27 cellular contexts compared by ENCODE assay signal in genomic region chr11:119450590-119450989, GRCh38. TPM values are rescaled to one million over a fixed set of nuclear protein-coding genes. Genes with fewer than 3 reads are reported as not detected.
"Had no signal": no experiment of that assay in that cellular context is flagged by ENCODE, and none has a peak within 500 bp of the region (broad histone marks: within the 10 kb centered on the region; RNA-seq: fewer than 3 reads in every experiment).

No MANE protein-coding gene starts in this region.

- H3K4me1 Mint-ChIP-seq: activated T-helper 17 cell treated with anti-CD3 and anti-CD28 coated beads, Interleukin-2, amount 50 U/mL, for 72 hours; central memory CD8-positive, alpha-beta T cell; immature natural killer cell; natural killer cell had no signal

- H3K4me2 ChIP-seq: hepatocyte had no signal

- H3K36me3 Mint-ChIP-seq: activated naive CD4-positive, alpha-beta T cell treated with anti-CD3 and anti-CD28 coated beads, Interleukin-2, amount 50 U/mL, for 72 hours; natural killer cell had no signal

- H3K9me3 Mint-ChIP-seq: activated naive CD4-positive, alpha-beta T cell treated with anti-CD3 and anti-CD28 coated beads, Interleukin-2, amount 50 U/mL, for 72 hours; activated T-cell treated with anti-CD3 and anti-CD28 coated beads, Interleukin-2, amount 50 U/mL, for 24 hours; activated T-helper 17 cell treated with anti-CD3 and anti-CD28 coated beads, Interleukin-2, amount 50 U/mL, for 72 hours; central memory CD8-positive, alpha-beta T cell; effector memory CD8-positive, alpha-beta T cell; immature natural killer cell; natural killer cell had no signal

- H3K4me1 ChIP-seq: ascending aorta, breast epithelium, lower lobe of right lung, prostate gland, upper lobe of left lung had no signal

- H3K27ac Mint-ChIP-seq: activated naive CD4-positive, alpha-beta T cell treated with anti-CD3 and anti-CD28 coated beads, Interleukin-2, amount 50 U/mL, for 72 hours; activated T-cell treated with anti-CD3 and anti-CD28 coated beads, Interleukin-2, amount 50 U/mL, for 24 hours; activated T-helper 17 cell treated with anti-CD3 and anti-CD28 coated beads, Interleukin-2, amount 50 U/mL, for 72 hours; effector memory CD8-positive, alpha-beta T cell; immature natural killer cell; natural killer cell had no signal

- H2AFZ ChIP-seq: hepatocyte had no signal

- DNase-seq: activated CD4-positive, alpha-beta T cell treated with anti-CD3 and anti-CD28 coated beads for 1 hour; activated CD4-positive, alpha-beta T cell treated with anti-CD3 and anti-CD28 coated beads, Interleukin-2, amount 50 U/mL, for 1 hour; activated CD8-positive, alpha-beta memory T cell treated with anti-CD3 and anti-CD28 coated beads, Interleukin-2, amount 50 U/mL, for 4 hours; activated T-cell treated with anti-CD3 and anti-CD28 coated beads, Interleukin-2, amount 50 U/mL, for 24 hours; dorsolateral prefrontal cortex; effector memory CD8-positive, alpha-beta T cell; foreskin melanocyte; glutamatergic neuron; immature natural killer cell; lower lobe of right lung; natural killer cell; stimulated activated CD4-positive, alpha-beta T cell treated with anti-CD3 and anti-CD28 coated beads, Interleukin-12 subunit alpha, Interleukin-12 subunit beta, amount 100 ng/mL, for 4 hours; stimulated activated CD4-positive, alpha-beta T cell treated with anti-CD3 and anti-CD28 coated beads, Interleukin-4, amount 100 ng/mL, for 4 hours; stimulated activated naive CD8-positive, alpha-beta T cell treated with anti-CD3 and anti-CD28 coated beads, Interleukin-15, Interleukin-2, amounts not matched to agents 100 U/mL and 50 U/mL, for 24 hours; T-helper 9 cell; upper lobe of left lung had no signal

- H3K79me2 ChIP-seq: hepatocyte had no signal

- H3K36me3 ChIP-seq: ascending aorta, breast epithelium, lower lobe of right lung, prostate gland, upper lobe of left lung had no signal

- ATAC-seq: activated naive CD4-positive, alpha-beta T cell treated with anti-CD3 and anti-CD28 coated beads, Interleukin-2, amount 50 U/mL, for 72 hours; activated T-helper 17 cell treated with anti-CD3 and anti-CD28 coated beads, Interleukin-2, amount 50 U/mL, for 72 hours; effector memory CD8-positive, alpha-beta T cell; esophagus mucosa; left lobe of liver; lower lobe of right lung; natural killer cell; stimulated activated naive CD8-positive, alpha-beta T cell treated with anti-CD3 and anti-CD28 coated beads, Interleukin-15, Interleukin-2, amounts not matched to agents 100 U/mL and 50 U/mL, for 24 hours had no signal

- H3K4me3 Mint-ChIP-seq: activated T-cell treated with anti-CD3 and anti-CD28 coated beads, Interleukin-2, amount 50 U/mL, for 24 hours; activated T-helper 17 cell treated with anti-CD3 and anti-CD28 coated beads, Interleukin-2, amount 50 U/mL, for 72 hours; central memory CD8-positive, alpha-beta T cell; effector memory CD8-positive, alpha-beta T cell; immature natural killer cell; natural killer cell had no signal

- H3K9me3 ChIP-seq: ascending aorta, breast epithelium, lower lobe of right lung, prostate gland, upper lobe of left lung had no signal

- H3K27ac ChIP-seq: ascending aorta, breast epithelium, dorsolateral prefrontal cortex, hepatocyte, lower lobe of right lung, prostate gland, upper lobe of left lung had no signal

- FAIRE-seq: colon, endothelial cell of umbilical vein had no signal

- H3K27me3 ChIP-seq: ascending aorta, breast epithelium, dorsolateral prefrontal cortex, hepatocyte, upper lobe of left lung had no signal

- H3K4me3 ChIP-seq: ascending aorta, breast epithelium, dorsolateral prefrontal cortex, hepatocyte, lower lobe of right lung, prostate gland, upper lobe of left lung had no signal

RNA-seq across cellular contexts. Expression of gene THY1, which starts 27.6 kb away (rescaled TPM):
- total RNA-seq: activated naive CD4-positive, alpha-beta T cell treated with anti-CD3 and anti-CD28 coated beads, Interleukin-2, amount 50 U/mL, for 72 hours; natural killer cell had no signal
- polyA plus RNA-seq: immature natural killer cell had no signal
